8 cellular contexts compared by ENCODE assay signal in the genomic region with DNA sequence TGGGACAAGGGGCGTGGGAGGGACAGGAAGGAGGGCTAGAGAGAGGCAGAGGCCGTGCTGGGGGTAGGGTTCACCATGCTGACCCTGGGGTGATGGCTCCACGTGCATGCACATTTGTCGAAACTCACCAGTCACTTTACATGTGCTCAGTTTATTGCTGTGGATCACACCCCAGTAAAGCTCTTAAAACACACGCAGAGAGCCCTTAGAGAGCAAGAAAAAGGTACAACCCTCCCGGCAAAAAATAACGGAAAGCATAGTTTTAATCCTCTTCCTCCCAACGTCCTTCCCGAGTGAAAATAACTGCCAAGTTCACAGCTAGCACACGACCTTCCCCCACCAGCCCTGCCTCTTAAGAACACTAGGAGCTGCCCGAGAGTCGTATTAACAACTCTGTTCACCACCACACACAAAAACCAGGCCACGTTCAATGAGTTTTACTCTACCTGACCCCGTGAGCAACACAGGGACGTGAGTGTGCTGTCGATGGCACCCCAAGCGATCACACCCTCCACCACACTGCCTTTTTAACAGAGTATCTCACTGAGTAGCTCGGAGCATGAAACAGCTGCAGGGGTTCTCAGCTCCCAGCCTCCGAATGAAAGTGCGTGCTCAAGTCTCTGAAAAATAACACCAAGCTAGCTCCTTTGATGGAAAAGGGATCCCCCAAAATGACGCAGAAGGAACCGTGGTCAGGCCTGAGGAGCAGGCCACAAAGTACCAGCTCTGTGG. TPM values are rescaled to one million over a fixed set of nuclear protein-coding genes. Genes with fewer than 3 reads are reported as not detected.
DNase-seq lines count a peak whose midpoint lies in the region; ATAC-seq and TF ChIP-seq lines count a peak whose summit lies in the region.

No MANE protein-coding gene starts in this region.

- H3K9ac ChIP-seq in smooth muscle cell (ENCODE audit: low read depth) = no peak overlapping the region

- no peaks in the 10 kb centered on the region for H3K36me3 ChIP-seq in smooth muscle cell (ENCODE audit: low read depth)

- intact Hi-C loops in activated CD8-positive, alpha-beta T cell treated with anti-CD3 and anti-CD28 coated beads for 36 hours (cut with micrococcal nuclease) = loop anchor here (10.0 kb wide), 1 partner anchor 99 kb away; a partner anchor contains a TSS
- intact Hi-C loops in left cardiac atrium (cut with DNase I) (loop anchor here in 1 of 2 donors (5.0 kb wide), 1 partner anchor 36 kb away; no protein-coding TSS in a partner anchor), Calu3 (cut with micrococcal nuclease; ENCODE audit: unreplicated experiment) (no loop called here)

- no peak for DNase-seq in GM13977 (ENCODE audit: low spot score)
- DNase-seq in activated CD8-positive, alpha-beta T cell treated with anti-CD3 and anti-CD28 coated beads for 36 hours = peak; percentile 48
- DNase-seq in left cardiac atrium = peak; percentile 47
- no peak for DNase-seq in smooth muscle cell (lab: John Stamatoyannopoulos, UW; ENCODE audit: unreplicated experiment)
- no peak for DNase-seq in Calu3
- no peak for DNase-seq in SHP77 (lab: John Stamatoyannopoulos, UW)

- H3K27me3 Mint-ChIP-seq in activated CD8-positive, alpha-beta T cell treated with anti-CD3 and anti-CD28 coated beads for 36 hours = no peaks in the 10 kb centered on the region
- H3K27me3 Mint-ChIP-seq in Calu3 (ENCODE audit: unreplicated experiment) = no peaks in the 10 kb centered on the region

- H3K36me3 Mint-ChIP-seq in activated CD8-positive, alpha-beta T cell treated with anti-CD3 and anti-CD28 coated beads for 36 hours (ENCODE audit: low read depth) = no peaks in the 10 kb centered on the region
- H3K36me3 Mint-ChIP-seq in Calu3 (ENCODE audit: insufficient read depth, unreplicated experiment) = peaks cover 5% of the 10 kb centered on the region

- no TSS peak for BruUV-seq in Calu3 (replicated peaks; lab: Mats Ljungman, UMichigan)

- no peak overlapping the region for H3K27ac ChIP-seq in smooth muscle cell (ENCODE audit: low read depth)

- H3K79me2 ChIP-seq in smooth muscle cell (ENCODE audit: low read depth) = peaks cover 58% of the 10 kb centered on the region

- H3K27me3 ChIP-seq in smooth muscle cell (ENCODE audit: low read depth) = no peaks in the 10 kb centered on the region

- peaks cover 9% of the 10 kb centered on the region for H3K4me1 ChIP-seq in smooth muscle cell (ENCODE audit: low read depth)

- H3K4me3 ChIP-seq in smooth muscle cell = no peak overlapping the region

- WGBS in smooth muscle cell (ENCODE audit: low lambda C conversion rate) = 58% methylated on average over 22 of the region's 22 CpGs

- in situ Hi-C loops in GM13977 (cut with MboI; ENCODE audit: low pct_unique_long_range_greater_than_20kb, low sequenced_read_pairs, unreplicated experiment) = loop anchor here (10.0 kb wide), 1 partner anchor 119 kb away; a partner anchor contains a TSS

- POLR2A ChIA-PET in activated CD8-positive, alpha-beta T cell treated with anti-CD3 and anti-CD28 coated beads for 36 hours (lab: Charles Lee) = interaction anchor here (0.9 kb wide), 1 partner anchor 116 kb away, joined by 3 read pairs; no protein-coding TSS in a partner anchor

- no peak overlapping the region for H3K4me3 Mint-ChIP-seq in activated CD8-positive, alpha-beta T cell treated with anti-CD3 and anti-CD28 coated beads for 36 hours
- H3K4me3 Mint-ChIP-seq in Calu3 (ENCODE audit: low read depth, unreplicated experiment) = no peak overlapping the region

- no peaks in the 10 kb centered on the region for H3K9me3 Mint-ChIP-seq in activated CD8-positive, alpha-beta T cell treated with anti-CD3 and anti-CD28 coated beads for 36 hours
- H3K9me3 Mint-ChIP-seq in Calu3 (ENCODE audit: low read depth, unreplicated experiment) = no peaks in the 10 kb centered on the region

- H3F3A ChIP-seq in smooth muscle cell (ENCODE audit: low read depth) = no peaks in the 10 kb centered on the region

- peak overlapping the region; percentile 30 for H3K4me2 ChIP-seq in smooth muscle cell

- TF ChIP-seq CTCF in GM13977 (IDR thresholded peaks at IDR 0.05; ENCODE audit: extremely low read depth, insufficient read depth, missing control alignments) (peak; percentile 39), smooth muscle cell (IDR thresholded peaks at IDR 0.05; ENCODE audit: borderline replicate concordance, insufficient read depth, poor library complexity, severe bottlenecking) (peak; percentile 42), Calu3 (IDR thresholded peaks at IDR 0.05; ENCODE audit: unreplicated experiment) (no peak)
- TF ChIP-seq CTCF in activated CD8-positive, alpha-beta T cell treated with anti-CD3 and anti-CD28 coated beads for 36 hours (IDR thresholded peaks at IDR 0.05) = peak; percentile 33

- peaks cover 37% of the 10 kb centered on the region for H3K4me1 Mint-ChIP-seq in activated CD8-positive, alpha-beta T cell treated with anti-CD3 and anti-CD28 coated beads for 36 hours (ENCODE audit: low read depth)
- H3K4me1 Mint-ChIP-seq in Calu3 (ENCODE audit: low read depth, unreplicated experiment) = peaks cover 59% of the 10 kb centered on the region

- no peaks in the 10 kb centered on the region for H3K9me3 ChIP-seq in smooth muscle cell (replicated peaks; ENCODE audit: low read depth)

- peak overlapping the region; percentile 14 for H3K27ac Mint-ChIP-seq in activated CD8-positive, alpha-beta T cell treated with anti-CD3 and anti-CD28 coated beads for 36 hours
- no peak overlapping the region for H3K27ac Mint-ChIP-seq in Calu3 (ENCODE audit: unreplicated experiment)

- peaks cover 93% of the 10 kb centered on the region for H4K20me1 ChIP-seq in smooth muscle cell (ENCODE audit: low read depth)

- no peak overlapping the region for H2AFZ ChIP-seq in smooth muscle cell (ENCODE audit: low read depth)

- ATAC-seq in activated CD8-positive, alpha-beta T cell treated with anti-CD3 and anti-CD28 coated beads for 36 hours = peak; percentile 85
- ATAC-seq in left cardiac atrium = peak; percentile 76 to 83
- ATAC-seq in HG03460 (IDR thresholded peaks at IDR 0.05; ENCODE audit: unreplicated experiment) = no peak
- ATAC-seq in HG02885 (IDR thresholded peaks at IDR 0.05; ENCODE audit: poor library complexity, unreplicated experiment) = no peak

- CTCF ChIA-PET in activated CD8-positive, alpha-beta T cell treated with anti-CD3 and anti-CD28 coated beads for 36 hours (lab: Charles Lee) = interaction anchor here (0.8 to 1.8 kb wide), 12 partner anchors 9 to 130 kb away, joined by 3 to 13 read pairs (median 5); a partner anchor contains a TSS
- CTCF ChIA-PET in Calu3 (lab: Charles Lee) = no interaction called here

RNA-seq across cellular contexts. Expression of a gene that starts 39.7 kb away (rescaled TPM):
- total RNA-seq in activated CD8-positive, alpha-beta T cell treated with anti-CD3 and anti-CD28 coated beads for 36 hours = 10 to 100 TPM; 14.1 to 15.9 TPM
- total RNA-seq in left cardiac atrium (1 to 10 TPM; 8.8 to 9.3 TPM), smooth muscle cell (7.4 and 8.5 TPM in 2 replicates), Calu3 (2022) (64.3 and 65.2 TPM in 2 replicates)
- polyA plus RNA-seq in smooth muscle cell = 0.67 and 0.96 TPM in 2 replicates

Comparison
In these comparisons a context has a peak if more than half of its experiments do, and no peak if none do; other contexts are left out.
1. DNase-seq: peak in activated CD8-positive, alpha-beta T cell treated with anti-CD3 and anti-CD28 coated beads for 36 hours (single experiment) and left cardiac atrium (single experiment); none in GM13977 (single experiment), smooth muscle cell (single experiment), Calu3 (single experiment) and SHP77 (0 of 2).
2. ATAC-seq: peak in activated CD8-positive, alpha-beta T cell treated with anti-CD3 and anti-CD28 coated beads for 36 hours (single experiment) and left cardiac atrium (2 of 2); none in HG03460 (single experiment) and HG02885 (single experiment).